Comparison of ENCODE assay signal across 8 cellular contexts in the genomic region with DNA sequence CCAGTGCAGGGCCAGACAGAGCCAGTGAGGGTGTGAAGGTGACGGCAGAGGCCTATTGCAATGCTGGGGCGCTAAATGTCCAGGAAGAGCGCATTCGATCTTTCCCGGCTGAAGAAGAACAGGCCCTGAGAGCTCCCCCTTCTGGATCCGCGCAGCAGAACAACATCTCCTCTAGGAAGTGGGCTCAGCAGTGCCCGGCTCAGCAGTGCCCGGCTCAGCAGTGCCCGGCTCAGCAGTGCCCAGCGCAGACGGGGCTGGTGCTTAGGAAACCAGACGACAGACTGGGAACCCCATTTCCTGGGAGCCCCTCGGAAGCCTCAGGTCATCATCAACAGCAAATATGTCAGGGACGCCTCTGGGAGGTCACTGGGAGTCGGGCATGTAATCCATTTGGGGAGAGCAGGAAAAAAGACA. TPM values are rescaled to one million over a fixed set of nuclear protein-coding genes. Genes with fewer than 3 reads are reported as not detected.
DNase-seq lines count a peak whose midpoint lies in the region; ATAC-seq and TF ChIP-seq lines count a peak whose summit lies in the region.

No MANE protein-coding gene starts in this region.

- CTCF ChIA-PET in A673 (lab: Charles Lee), result interaction anchor here (0.6 to 1.1 kb wide), 4 partner anchors 8 to 110 kb away, joined by 3 to 8 read pairs (median 6); a partner anchor contains a TSS

- no peak overlapping the region for H3K27ac Mint-ChIP-seq in mesothelial cell of epicardium

- no peaks in the 10 kb centered on the region for H3K36me3 ChIP-seq in A673 (ENCODE audit: insufficient read depth, low read length, poor library complexity, severe bottlenecking)
- H3K36me3 ChIP-seq in upper lobe of right lung, result no peaks in the 10 kb centered on the region

- H3K9me3 ChIP-seq in A673 (ENCODE audit: low read depth, low read length, poor library complexity, severe bottlenecking) (no peaks in the 10 kb centered on the region), upper lobe of right lung (no peaks in the 10 kb centered on the region)

- H3K9me3 Mint-ChIP-seq in mesothelial cell of epicardium, result peaks cover 12% of the 10 kb centered on the region

- no TSS peak for BruUV-seq in A673 (replicated peaks; lab: Mats Ljungman, UMichigan)

- H3K4me3 ChIP-seq in A673 (ENCODE audit: low read depth, low read length, poor library complexity, severe bottlenecking) (no peak overlapping the region), GM12865 (ENCODE audit: low read depth, low read length) (no peak overlapping the region), WI38 (ENCODE audit: low read depth, low read length) (no peak overlapping the region), upper lobe of right lung (no peak overlapping the region)

- DNase-seq in A673 (ENCODE audit: low spot score) (peak; percentile 68), GM12865 (ENCODE audit: low read depth) (peak; percentile 59), NCI-H1694 treated with DMSO at 0.1 percent for 48 hours (lab: John Stamatoyannopoulos, UW) (peak; percentile 82), ecto neural progenitor cell (ENCODE audit: low spot score) (peak; percentile 76), mesothelial cell of epicardium (ENCODE audit: low spot score in 2 of 2, unreplicated experiment in 2 of 2) (peak in 1 of 2 experiments; percentile 73), upper lobe of right lung (no peak)

- POLR2A ChIA-PET in A673 (lab: Charles Lee; ENCODE audit: low non-redundant PET), result no interaction called here

- H3K4me1 ChIP-seq in A673 (ENCODE audit: insufficient read depth, low read length, poor library complexity, severe bottlenecking), result no peaks in the 10 kb centered on the region
- H3K4me1 ChIP-seq in upper lobe of right lung, result peaks cover 13% of the 10 kb centered on the region

- no peak overlapping the region for H3K4me3 Mint-ChIP-seq in mesothelial cell of epicardium

- intact Hi-C loops in A673 (cut with micrococcal nuclease; ENCODE audit: unreplicated experiment), result loop anchor here (1.0 kb wide), 1 partner anchor 23 kb away; no protein-coding TSS in a partner anchor
- intact Hi-C loops in upper lobe of right lung (cut with DNase I), result loop anchor here (5.0 kb wide), 1 partner anchor 89 kb away; no protein-coding TSS in a partner anchor

- H3K27ac ChIP-seq in A673 (ENCODE audit: low read depth, low read length, poor library complexity, severe bottlenecking) (no peak overlapping the region), upper lobe of right lung (no peak overlapping the region)

- no peaks in the 10 kb centered on the region for H3K36me3 Mint-ChIP-seq in mesothelial cell of epicardium

- peaks cover 19% of the 10 kb centered on the region for H3K27me3 ChIP-seq in A673 (replicated peaks; ENCODE audit: insufficient read depth, low read depth, low read length, poor library complexity)
- no peaks in the 10 kb centered on the region for H3K27me3 ChIP-seq in upper lobe of right lung

- ATAC-seq in upper lobe of right lung, result peak; percentile 69
- no peak for ATAC-seq in GM21515 (IDR thresholded peaks at IDR 0.05; ENCODE audit: unreplicated experiment)

- H3K27me3 Mint-ChIP-seq in mesothelial cell of epicardium (ENCODE audit: low read depth), result peaks cover 86% of the 10 kb centered on the region

- H3K4me1 Mint-ChIP-seq in mesothelial cell of epicardium, result peaks cover 6% of the 10 kb centered on the region

- TF ChIP-seq CTCF in A673 (conservative IDR thresholded peaks at IDR 0.05; ENCODE audit: low read depth, low read length) (peak; percentile 83), GM12865 (IDR thresholded peaks at IDR 0.05; ENCODE audit: insufficient read depth, low read depth, low read length, missing control alignments) (peak; percentile 74), WI38 (IDR thresholded peaks at IDR 0.05; ENCODE audit: low read depth, low read length) (peak; percentile 82), mesothelial cell of epicardium (IDR thresholded peaks at IDR 0.05; ENCODE audit: unreplicated experiment) (peak; percentile 55), upper lobe of right lung (IDR thresholded peaks at IDR 0.05) (peak; percentile 66)

RNA-seq across cellular contexts. Expression of a gene that starts 4.7 kb away (rescaled TPM):
- total RNA-seq in A673 (2021) (0.75 and 1.4 TPM in 2 replicates), mesothelial cell of epicardium (6.0 to 7.8 TPM (median 6.6 TPM) in 3 replicates), upper lobe of right lung (42.9 TPM)

RNA-seq across cellular contexts. Expression of a gene that starts 8.0 kb away (rescaled TPM):
- total RNA-seq in A673 (2021), result 1.5 and 4.0 TPM in 2 replicates
- total RNA-seq in mesothelial cell of epicardium, result 11.2 to 12.3 TPM (median 11.7 TPM) in 3 replicates
- total RNA-seq in upper lobe of right lung, result 3.6 TPM

RNA-seq across cellular contexts. Expression of a gene that starts 38.2 kb away (rescaled TPM):
- total RNA-seq in A673 (2021) (0.96 and 1.9 TPM in 2 replicates), mesothelial cell of epicardium (10.6 to 14.0 TPM (median 11.8 TPM) in 3 replicates), upper lobe of right lung (0.17 TPM)

RNA-seq across cellular contexts. Expression of a gene that starts 42.1 kb away (rescaled TPM):
- total RNA-seq in A673 (2021) (50.9 and 57.6 TPM in 2 replicates), mesothelial cell of epicardium (39.8 to 48.0 TPM (median 40.7 TPM) in 3 replicates), upper lobe of right lung (40.6 TPM)
